Comparison of ENCODE assay signal across 8 cellular contexts in genomic region chr7:64313740-64314491, GRCh38. TPM values are rescaled to one million over a fixed set of nuclear protein-coding genes. Genes with fewer than 3 reads are reported as not detected.
A peak's percentile ranks its signal among the peaks of the same experiment; 100 is the strongest.
DNase-seq lines count a peak whose midpoint lies in the region; ATAC-seq and TF ChIP-seq lines count a peak whose summit lies in the region.

Gene ZNF736, plus strand, starts transcription at chr7:64313961. Its CDS starts 190 bp downstream, at chr7:64314151.

- DNase-seq in CD8-positive, alpha-beta memory T cell = peak; percentile 80 to 94 (median 86)
- DNase-seq in HL-60 (ENCODE audit: low read depth in 1 of 2, low spot score in 1 of 2) (peak; percentile 79 to 95), NOMO-1 (lab: John Stamatoyannopoulos, UW; ENCODE audit: unreplicated experiment in 2 of 2) (peak; percentile 91 to 96)
- DNase-seq in activated CD8-positive, alpha-beta memory T cell treated with anti-CD3 and anti-CD28 coated beads for 48 hours (ENCODE audit: low read depth in 2 of 3, low spot score in 2 of 3) = peak; percentile 24 to 52 (median 51)
- DNase-seq in stimulated activated effector memory CD8-positive, alpha-beta T cell treated with anti-CD3 and anti-CD28 coated beads, Interleukin-12 subunit alpha, Interleukin-12 subunit beta, amount 100 ng/mL, for 72 hours (ENCODE audit: low spot score in 2 of 2) = peak; percentile 64 to 87

- H3K9me3 ChIP-seq in CD8-positive, alpha-beta memory T cell (ENCODE audit: low read length) = no peaks in the 10 kb centered on the region
- H3K9me3 ChIP-seq in endocrine pancreas (ENCODE audit: control insufficient read depth, low read length) = no peaks in the 10 kb centered on the region
- no peaks in the 10 kb centered on the region for H3K9me3 ChIP-seq in mucosa of rectum (ENCODE audit: control insufficient read depth in 2 of 2, low read length in 2 of 2)

- no peaks in the 10 kb centered on the region for H3K36me3 ChIP-seq in CD8-positive, alpha-beta memory T cell (ENCODE audit: insufficient read depth, low read length)
- H3K36me3 ChIP-seq in endocrine pancreas (ENCODE audit: control insufficient read depth, insufficient read depth, low read length) (no peaks in the 10 kb centered on the region), mucosa of rectum (ENCODE audit: control insufficient read depth in 2 of 2, insufficient read depth in 2 of 2, low read length in 2 of 2) (no peaks in the 10 kb centered on the region)

- H3K9ac ChIP-seq in endocrine pancreas (ENCODE audit: control insufficient read depth, insufficient read depth, low read length) = peak within 1 kb of the TSS; percentile 89
- peak within 1 kb of the TSS; percentile 87 to 95 for H3K9ac ChIP-seq in mucosa of rectum (ENCODE audit: low read depth in 1 of 2, low read length in 2 of 2)

- peak within 1 kb of the TSS; percentile 85 for H3K27ac ChIP-seq in CD8-positive, alpha-beta memory T cell (ENCODE audit: low read depth, low read length)
- H3K27ac ChIP-seq in HL-60 (replicated peaks) (peak within 1 kb of the TSS; percentile 95), mucosa of rectum (ENCODE audit: low read depth in 2 of 2, low read length in 2 of 2) (peak within 1 kb of the TSS; percentile 77 to 80)

- ATAC-seq in GM19452 (IDR thresholded peaks at IDR 0.05; ENCODE audit: unreplicated experiment) = peak; percentile 100
- ATAC-seq in stimulated activated effector memory CD8-positive, alpha-beta T cell treated with anti-CD3 and anti-CD28 coated beads, Interleukin-12 subunit alpha, Interleukin-12 subunit beta, amount 100 ng/mL, for 72 hours = peak; percentile 100

- H3K4me1 ChIP-seq in CD8-positive, alpha-beta memory T cell (ENCODE audit: insufficient read depth, low read length) = peaks cover 23% of the 10 kb centered on the region
- H3K4me1 ChIP-seq in endocrine pancreas (ENCODE audit: control insufficient read depth, insufficient read depth, low read length) = no peaks in the 10 kb centered on the region
- H3K4me1 ChIP-seq in mucosa of rectum (ENCODE audit: control insufficient read depth in 2 of 2, insufficient read depth in 2 of 2, low read length in 2 of 2) = peaks cover 5 to 10% of the 10 kb centered on the region in 2 donors

- POLR2A ChIA-PET in CD8-positive, alpha-beta memory T cell (lab: Charles Lee) = interaction anchor here (0.7 to 2.3 kb wide), 7 partner anchors 8 to 480 kb away, joined by 3 to 12 read pairs (median 6); partner anchors contain the start of genes ZNF107, ZNF138 and ZNF680

- peaks cover 34 to 53% (median 39%) of the 10 kb centered on the region in 3 donors for H3K4me1 Mint-ChIP-seq in CD8-positive, alpha-beta memory T cell
- H3K4me1 Mint-ChIP-seq in stimulated activated effector memory CD8-positive, alpha-beta T cell treated with anti-CD3 and anti-CD28 coated beads, Interleukin-12 subunit alpha, Interleukin-12 subunit beta, amount 100 ng/mL, for 72 hours = peaks cover 13% of the 10 kb centered on the region

- peaks cover 0 to 21% (median 4%) of the 10 kb centered on the region in 3 donors for H3K36me3 Mint-ChIP-seq in CD8-positive, alpha-beta memory T cell
- no peaks in the 10 kb centered on the region for H3K36me3 Mint-ChIP-seq in stimulated activated effector memory CD8-positive, alpha-beta T cell treated with anti-CD3 and anti-CD28 coated beads, Interleukin-12 subunit alpha, Interleukin-12 subunit beta, amount 100 ng/mL, for 72 hours

- CTCF ChIA-PET in CD8-positive, alpha-beta memory T cell (lab: Charles Lee) = interaction anchor here (1.2 to 1.6 kb wide), 2 partner anchors 11 to 13 kb away, joined by 3 to 4 read pairs; no protein-coding TSS in a partner anchor

- no peaks in the 10 kb centered on the region for H3K27me3 ChIP-seq in CD8-positive, alpha-beta memory T cell (ENCODE audit: insufficient read depth, low read length, poor library complexity, severe bottlenecking)
- H3K27me3 ChIP-seq in HL-60 (ENCODE audit: insufficient read depth, poor library complexity, severe bottlenecking) = no peaks in the 10 kb centered on the region
- H3K27me3 ChIP-seq in endocrine pancreas (ENCODE audit: control insufficient read depth, insufficient read depth, low read length) = no peaks in the 10 kb centered on the region
- H3K27me3 ChIP-seq in mucosa of rectum (ENCODE audit: control insufficient read depth in 2 of 2, insufficient read depth in 2 of 2, low read length in 2 of 2) = no peaks in the 10 kb centered on the region

- no peaks in the 10 kb centered on the region for H3K27me3 Mint-ChIP-seq in CD8-positive, alpha-beta memory T cell

- peak within 1 kb of the TSS; percentile 89 to 99 (median 98) for H3K27ac Mint-ChIP-seq in CD8-positive, alpha-beta memory T cell
- peak within 1 kb of the TSS; percentile 97 for H3K27ac Mint-ChIP-seq in stimulated activated effector memory CD8-positive, alpha-beta T cell treated with anti-CD3 and anti-CD28 coated beads, Interleukin-12 subunit alpha, Interleukin-12 subunit beta, amount 100 ng/mL, for 72 hours

- no peaks in the 10 kb centered on the region for H3K9me3 Mint-ChIP-seq in CD8-positive, alpha-beta memory T cell
- H3K9me3 Mint-ChIP-seq in stimulated activated effector memory CD8-positive, alpha-beta T cell treated with anti-CD3 and anti-CD28 coated beads, Interleukin-12 subunit alpha, Interleukin-12 subunit beta, amount 100 ng/mL, for 72 hours = no peaks in the 10 kb centered on the region

- peak within 1 kb of the TSS; percentile 92 to 99 (median 99) for H3K4me3 Mint-ChIP-seq in CD8-positive, alpha-beta memory T cell
- H3K4me3 Mint-ChIP-seq in stimulated activated effector memory CD8-positive, alpha-beta T cell treated with anti-CD3 and anti-CD28 coated beads, Interleukin-12 subunit alpha, Interleukin-12 subunit beta, amount 100 ng/mL, for 72 hours = peak within 1 kb of the TSS; percentile 86

- H3K4me3 ChIP-seq in CD8-positive, alpha-beta memory T cell (ENCODE audit: low read length) = peak within 1 kb of the TSS; percentile 98
- H3K4me3 ChIP-seq in HL-60 (replicated peaks; ENCODE audit: insufficient read depth, low read length) (peak within 1 kb of the TSS; percentile 50), endocrine pancreas (ENCODE audit: control insufficient read depth, insufficient read depth, low read length) (peak within 1 kb of the TSS; percentile 70), mucosa of rectum (ENCODE audit: low read length in 2 of 2) (peak within 1 kb of the TSS; percentile 97 to 100)

- TF ChIP-seq CTCF in HL-60 (IDR thresholded peaks at IDR 0.05; ENCODE audit: insufficient read depth, low read length) = no peak

RNA-seq across cellular contexts. Expression of gene ZNF736, which starts in this region (rescaled TPM):
- 10 to 100 TPM; 22.8 to 24.1 TPM for total RNA-seq in CD8-positive, alpha-beta memory T cell
- polyA plus RNA-seq in CD8-positive, alpha-beta memory T cell = 1.7 TPM

Comparison
In these comparisons a context has a peak if more than half of its experiments do, and no peak if none do; other contexts are left out.
1. Peak in every context shown above with its lines: DNase-seq, ATAC-seq, H3K4me3 ChIP-seq and H3K27ac ChIP-seq.